In the genomic region with DNA sequence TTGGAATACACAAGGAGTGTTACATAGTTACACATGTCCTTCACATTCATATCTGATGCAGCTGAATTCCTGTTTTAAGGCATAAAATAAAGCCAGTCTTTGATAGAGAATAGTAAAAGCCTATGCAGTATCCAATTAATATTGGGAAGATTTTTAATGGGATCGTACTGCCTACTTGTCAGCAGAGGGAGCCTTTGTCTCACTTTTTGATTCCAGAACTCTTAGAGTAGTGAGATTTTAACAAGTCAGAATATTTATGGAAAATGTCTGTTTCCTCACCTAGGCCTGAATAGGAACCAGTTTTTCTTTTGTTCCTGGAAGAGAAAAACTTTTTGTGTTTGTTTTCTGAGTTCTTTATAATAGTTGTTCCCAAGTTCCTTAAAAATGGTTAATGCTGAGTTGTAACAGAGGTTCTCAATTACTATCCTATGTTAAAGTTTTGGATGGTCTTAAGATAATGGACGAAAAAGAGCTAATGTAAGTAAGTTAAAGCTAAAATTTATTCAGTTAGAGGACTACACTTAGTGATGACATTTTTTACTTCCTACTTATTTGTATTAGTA, we compare ENCODE assay signal across 8 cellular contexts.
A peak's percentile ranks its signal among the peaks of the same experiment; 100 is the strongest.
DNase-seq lines count a peak whose midpoint lies in the region; ATAC-seq and TF ChIP-seq lines count a peak whose summit lies in the region.

No MANE protein-coding gene starts in this region.

- peak; percentile 60 for TF ChIP-seq CTCF in astrocyte of the spinal cord (IDR thresholded peaks at IDR 0.05; ENCODE audit: low read depth, low read length)
- peak; percentile 65 to 80 (median 68) for TF ChIP-seq CTCF in uterus (IDR thresholded peaks at IDR 0.05)

- no peaks in the 10 kb centered on the region for H3K4me1 ChIP-seq in uterus

- DNase-seq in ACHN (peak; percentile 69), NCI-H2196 (lab: John Stamatoyannopoulos, UW; ENCODE audit: unreplicated experiment) (peak; percentile 60), astrocyte of the spinal cord (ENCODE audit: low read depth, low spot score) (peak; percentile 64), kidney glomerular epithelial cell (lab: John Stamatoyannopoulos, UW) (peak; percentile 49), uterus (no peak), NK-92 (lab: John Stamatoyannopoulos, UW; ENCODE audit: unreplicated experiment) (no peak), activated gamma-delta T cell treated with Interleukin-2 at 50 U/mL for 16 hours (no peak)

- H3K9me3 ChIP-seq in uterus: no peaks in the 10 kb centered on the region

- intact Hi-C loops in uterus (cut with DNase I; ENCODE audit: low total_unique reads): no loop called here

- ATAC-seq in GM21367 (IDR thresholded peaks at IDR 0.05; ENCODE audit: unreplicated experiment): peak; percentile 55

- H3K4me3 ChIP-seq in astrocyte of the spinal cord (ENCODE audit: low read depth, low read length) (no peak overlapping the region), uterus (no peak overlapping the region)

- H3K36me3 ChIP-seq in uterus: no peaks in the 10 kb centered on the region

- TF ChIP-seq POLR2A in uterus (IDR thresholded peaks at IDR 0.05): no peak

- no peak overlapping the region for H3K27ac ChIP-seq in uterus

- in situ Hi-C loops in ACHN (cut with HindIII; ENCODE audit: low pct_ligation_motif_present, low pct_unique_long_range_greater_than_20kb, low sequenced_read_pairs) (no loop called here), astrocyte of the spinal cord (cut with HindIII; ENCODE audit: low sequenced_read_pairs) (no loop called here)

- no peaks in the 10 kb centered on the region for H3K27me3 ChIP-seq in uterus

Comparison
In these comparisons a context has a peak if more than half of its experiments do, and no peak if none do; other contexts are left out.
1. DNase-seq: peak in ACHN (single experiment), NCI-H2196 (single experiment), astrocyte of the spinal cord (single experiment) and kidney glomerular epithelial cell (single experiment); none in uterus (0 of 2), NK-92 (single experiment) and activated gamma-delta T cell treated with Interleukin-2 at 50 U/mL for 16 hours (single experiment).